Comparison of ENCODE assay signal across 25 cellular contexts in the genomic region with DNA sequence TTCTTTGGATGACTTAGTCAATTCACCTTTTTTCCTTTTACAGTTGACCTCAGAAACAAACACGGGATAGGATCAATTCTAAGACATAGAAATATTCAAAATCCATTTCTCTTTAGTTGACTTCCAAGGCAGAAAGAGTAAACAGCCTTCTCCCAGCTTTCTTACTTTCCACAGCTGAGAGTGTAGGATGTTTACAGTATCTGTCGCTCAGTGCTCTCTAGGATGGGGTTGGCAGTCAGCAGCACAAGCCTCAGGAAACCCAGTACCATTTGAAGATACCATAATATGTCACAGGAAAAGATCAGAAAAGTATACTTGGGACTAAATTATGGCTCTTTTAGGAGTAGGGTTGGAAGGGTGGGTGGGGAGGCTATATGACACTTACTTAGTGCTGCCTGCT.
"Had no signal": no experiment of that assay in that cellular context is flagged by ENCODE, and none has a peak within 500 bp of the region (broad histone marks: within the 10 kb centered on the region; RNA-seq: fewer than 3 reads in every experiment).

No MANE protein-coding gene starts in this region.

- DNase-seq: hippocampal formation; kidney; left colon; left ventricle myocardium inferior; mesenchymal stem cell; naive thymus-derived CD8-positive, alpha-beta T cell; nephron progenitor cell; occipital lobe; right lobe of liver; stimulated activated CD4-positive, alpha-beta T cell treated with anti-CD3 and anti-CD28 coated beads, Interleukin-1b, Interleukin-23, amount 100 ng/mL, for 48 hours; stimulated activated CD4-positive, alpha-beta T cell treated with anti-CD3 and anti-CD28 coated beads, Interleukin-2, amount 100 ng/mL, for 48 hours; stimulated activated CD4-positive, alpha-beta T cell treated with anti-CD3 and anti-CD28 coated beads, Interleukin-4, amount 100 ng/mL, for 4 hours; stimulated activated CD8-positive, alpha-beta memory T cell treated with anti-CD3 and anti-CD28 coated beads, Interleukin-4, amount 100 ng/mL, for 48 hours; stimulated activated naive CD4-positive, alpha-beta T cell treated with Interleukin-2 at 50 U/mL for 16 hours; stimulated activated naive CD8-positive, alpha-beta T cell treated with anti-CD3 and anti-CD28 coated beads, Interleukin-15, amount 100 ng/mL, for 72 hours; substantia nigra had no signal

- H3K4me1 Mint-ChIP-seq: naive thymus-derived CD8-positive, alpha-beta T cell; nephron progenitor cell; neural progenitor cell; stimulated activated memory B cell treated with anti-CD40 and anti-IgM and Interleukin-4, amounts not matched to agents 10 μg/mL and 1 μg/mL and 100 μg/mL, for 72 hours; stimulated activated naive CD8-positive, alpha-beta T cell treated with anti-CD3 and anti-CD28 coated beads, Interleukin-15, amount 100 ng/mL, for 72 hours had no signal

- H3K27me3 ChIP-seq: neural progenitor cell, neutrophil, right atrium auricular region, right lobe of liver, tibial nerve, vagina had no signal

- ATAC-seq: left colon; naive thymus-derived CD8-positive, alpha-beta T cell; right lobe of liver; stimulated activated memory B cell treated with anti-CD40 and anti-IgM and Interleukin-4, amounts not matched to agents 10 μg/mL and 1 μg/mL and 100 μg/mL, for 72 hours; stimulated activated naive CD8-positive, alpha-beta T cell treated with anti-CD3 and anti-CD28 coated beads, Interleukin-15, amount 100 ng/mL, for 72 hours had no signal

- H3K4me2 ChIP-seq: neural progenitor cell, smooth muscle cell had no signal

- H3K27ac ChIP-seq: left ventricle myocardium inferior, neural progenitor cell, neutrophil, right atrium auricular region, right lobe of liver, tibial nerve, vagina had no signal

- H3K4me3 ChIP-seq: left ventricle myocardium inferior, neural progenitor cell, right atrium auricular region, right lobe of liver, smooth muscle cell, tibial nerve, vagina had no signal

- H2AFZ ChIP-seq: neural progenitor cell had no signal

- H3K27ac Mint-ChIP-seq: naive thymus-derived CD8-positive, alpha-beta T cell; nephron progenitor cell; neural progenitor cell; progenitor cell of endocrine pancreas; stimulated activated memory B cell treated with anti-CD40 and anti-IgM and Interleukin-4, amounts not matched to agents 10 μg/mL and 1 μg/mL and 100 μg/mL, for 72 hours; stimulated activated naive CD8-positive, alpha-beta T cell treated with anti-CD3 and anti-CD28 coated beads, Interleukin-15, amount 100 ng/mL, for 72 hours had no signal

- H3K9me3 ChIP-seq: neutrophil, right atrium auricular region, right lobe of liver, tibial nerve, vagina had no signal

- H3K36me3 Mint-ChIP-seq: naive thymus-derived CD8-positive, alpha-beta T cell; stimulated activated memory B cell treated with anti-CD40 and anti-IgM and Interleukin-4, amounts not matched to agents 10 μg/mL and 1 μg/mL and 100 μg/mL, for 72 hours had no signal

- H3K9me3 Mint-ChIP-seq: neural progenitor cell; stimulated activated naive CD8-positive, alpha-beta T cell treated with anti-CD3 and anti-CD28 coated beads, Interleukin-15, amount 100 ng/mL, for 72 hours; type B pancreatic cell had no signal

- H3K4me3 Mint-ChIP-seq: naive thymus-derived CD8-positive, alpha-beta T cell; nephron progenitor cell; neural progenitor cell; stimulated activated memory B cell treated with anti-CD40 and anti-IgM and Interleukin-4, amounts not matched to agents 10 μg/mL and 1 μg/mL and 100 μg/mL, for 72 hours; stimulated activated naive CD8-positive, alpha-beta T cell treated with anti-CD3 and anti-CD28 coated beads, Interleukin-15, amount 100 ng/mL, for 72 hours; type B pancreatic cell had no signal

- H3K27me3 Mint-ChIP-seq: progenitor cell of endocrine pancreas; stimulated activated memory B cell treated with anti-CD40 and anti-IgM and Interleukin-4, amounts not matched to agents 10 μg/mL and 1 μg/mL and 100 μg/mL, for 72 hours; type B pancreatic cell had no signal

- H3K9ac ChIP-seq: neural progenitor cell had no signal

- H3K36me3 ChIP-seq: neural progenitor cell, neutrophil, right lobe of liver, vagina had no signal

- H3K4me1 ChIP-seq: neural progenitor cell, right atrium auricular region, right lobe of liver, vagina had no signal
